ENCODE assay signal across 1 cellular context in genomic region chr7:23523486-23524075, GRCh38.
TF ChIP-seq lines count a peak whose summit lies in the region.

No MANE protein-coding gene starts in this region.

TF ChIP-seq in SK-N-SH treated with all-trans-retinoic acid at 6 μM for 48 hours, 23 proteins besides CTCF, POLR2A, EP300 and RAD21 (continued from another document):
- no peak for TF ChIP-seq RARB (CRISPR knock-in tag; IDR thresholded peaks at IDR 0.05)
- TF ChIP-seq TOX (CRISPR knock-in tag; IDR thresholded peaks at IDR 0.05; ENCODE audit: borderline replicate concordance) = no peak
- no peak for TF ChIP-seq OSR1 (CRISPR knock-in tag; IDR thresholded peaks at IDR 0.05)
- no peak for TF ChIP-seq SNAI2 (CRISPR knock-in tag; IDR thresholded peaks at IDR 0.05)
